ENCODE assay signal across 10 cellular contexts in genomic region chr3:50671331-50671730, GRCh38. TPM values are rescaled to one million over a fixed set of nuclear protein-coding genes. Genes with fewer than 3 reads are reported as not detected.
DNase-seq lines count a peak whose midpoint lies in the region; ATAC-seq and TF ChIP-seq lines count a peak whose summit lies in the region.
"Had no signal": no experiment of that assay in that cellular context is flagged by ENCODE, and none has a peak within 500 bp of the region (broad histone marks: within the 10 kb centered on the region; RNA-seq: fewer than 3 reads in every experiment).

No MANE protein-coding gene starts in this region.

- no peak overlapping the region for H2AK5ac ChIP-seq in H9 (ENCODE audit: insufficient read length, low read length)

- no peak overlapping the region for H3K4me3 ChIP-seq in right atrium auricular region

- in situ Hi-C loops in SK-MEL-5 (cut with HindIII; ENCODE audit: low pct_unique_long_range_greater_than_20kb, low sequenced_read_pairs) = no loop called here

- no peak overlapping the region for H4K91ac ChIP-seq in H9 (ENCODE audit: insufficient read length, low read depth, low read length)

- H3K9me3 Mint-ChIP-seq in H9 = no peaks in the 10 kb centered on the region

- H3K27ac Mint-ChIP-seq in H9 = no peak overlapping the region
- H3K27ac Mint-ChIP-seq: activated naive CD8-positive, alpha-beta T cell had no signal

- no peaks in the 10 kb centered on the region for H4K20me1 ChIP-seq in H9 (ENCODE audit: control insufficient read depth, insufficient read depth, insufficient read length)

- H3K14ac ChIP-seq in H9 (ENCODE audit: insufficient read depth, low read length) = no peak overlapping the region

- peaks cover 37% of the 10 kb centered on the region for H3K27me3 Mint-ChIP-seq in H9 (ENCODE audit: low read depth)

- H3K23me2 ChIP-seq in H9 (ENCODE audit: insufficient read length, low read depth, low read length, poor library complexity, severe bottlenecking) = peaks cover 4% of the 10 kb centered on the region

- H2BK5ac ChIP-seq in H9 (ENCODE audit: insufficient read length, low read length) = no peak overlapping the region

- H4K5ac ChIP-seq in H9 (ENCODE audit: insufficient read length, low read depth, low read length) = no peak overlapping the region

- no peak overlapping the region for H3K4me3 Mint-ChIP-seq in H9
- H3K4me3 Mint-ChIP-seq: activated naive CD8-positive, alpha-beta T cell had no signal

- H3K4ac ChIP-seq in H9 (ENCODE audit: low read depth, low read length) = no peak overlapping the region

- peaks cover 0 to 3% of the 10 kb centered on the region in 2 donors for H3K27me3 ChIP-seq in right atrium auricular region
- peaks cover 3% of the 10 kb centered on the region; the same call in 1 of the 2 replicates for H3K27me3 ChIP-seq in H9 (ENCODE audit: insufficient read depth, low read length)

- H3K4me1 ChIP-seq in right atrium auricular region = peaks cover 0 to 10% of the 10 kb centered on the region in 2 donors
- H3K4me1 ChIP-seq in H9 (ENCODE audit: insufficient read depth, low read length) = no peaks in the 10 kb centered on the region; the same call in 1 of the 2 replicates

- no peak for TF ChIP-seq CTCF in right atrium auricular region (IDR thresholded peaks at IDR 0.05)
- no peak for TF ChIP-seq CTCF in H9 (conservative IDR thresholded peaks at IDR 0.05)

- H3K36me3 ChIP-seq in right atrium auricular region = no peaks in the 10 kb centered on the region

- H3K9me3 ChIP-seq in right atrium auricular region = no peaks in the 10 kb centered on the region
- H3K9me3 ChIP-seq in H9 (ENCODE audit: control insufficient read depth, low read depth, low read length) = no peaks in the 10 kb centered on the region

- H3K36me3 Mint-ChIP-seq in H9 (ENCODE audit: insufficient read depth in 1 of 3, low read depth in 3 of 3) = no peaks in the 10 kb centered on the region; a peak in 1 of 7 replicates
- H3K36me3 Mint-ChIP-seq: activated naive CD8-positive, alpha-beta T cell had no signal

- H3T11ph ChIP-seq in H9 (ENCODE audit: low read length) = no peak overlapping the region

- H3K27ac ChIP-seq in right atrium auricular region (no peak overlapping the region), H9 (ENCODE audit: insufficient read length, low read depth, low read length) (no peak overlapping the region)

- no peak overlapping the region for H3K23ac ChIP-seq in H9 (ENCODE audit: insufficient read length, low read depth, low read length)

- peaks cover 28 to 32% of the 10 kb centered on the region in 2 experiments for H3K4me1 Mint-ChIP-seq in H9

- no peak overlapping the region for H4K8ac ChIP-seq in H9 (replicated peaks; ENCODE audit: insufficient read length, low read depth, low read length)

- H3K79me1 ChIP-seq in H9 (ENCODE audit: insufficient read depth, low read depth, low read length, poor library complexity, severe bottlenecking) = no peaks in the 10 kb centered on the region

- no peak overlapping the region for H2BK120ac ChIP-seq in H9 (ENCODE audit: low read depth, low read length, poor library complexity, severe bottlenecking)

- H3K18ac ChIP-seq in H9 (ENCODE audit: insufficient read length, low read depth, low read length) = no peak overlapping the region

- H2BK15ac ChIP-seq in H9 (ENCODE audit: low read depth, low read length) = no peak overlapping the region

- H2BK12ac ChIP-seq in H9 (ENCODE audit: insufficient read length, low read depth, low read length) = no peak overlapping the region

- WGBS in H9 (ENCODE audit: extremely low coverage, insufficient read length, low lambda C conversion rate) = no CpG with 5 or more reads among the region's 4 CpGs

- H3K9ac ChIP-seq in H9 (ENCODE audit: extremely low read depth, insufficient read length, low read length) = no peak overlapping the region

- H2AFZ ChIP-seq in H9 (ENCODE audit: low read length) = no peak overlapping the region

- ATAC-seq in GM21529 (IDR thresholded peaks at IDR 0.05; ENCODE audit: unreplicated experiment) = no peak

- DNase-seq in AG08396 (ENCODE audit: low spot score) = peak; percentile 78
- peak; percentile 95 for DNase-seq in HT1080 (ENCODE audit: low read depth)
- DNase-seq in SK-MEL-5 (ENCODE audit: low read depth, low spot score) = peak; percentile 23
- peak; percentile 52 for DNase-seq in right atrium auricular region (ENCODE audit: low spot score)
- no peak for DNase-seq in NOMO-1 (lab: John Stamatoyannopoulos, UW; ENCODE audit: unreplicated experiment in 2 of 2)
- DNase-seq in H9 = no peak
- DNase-seq in OCI-M2 (lab: John Stamatoyannopoulos, UW; ENCODE audit: unreplicated experiment) = no peak
- DNase-seq: DND-41 had no signal

- no peak overlapping the region for H3K4me2 ChIP-seq in H9 (ENCODE audit: insufficient read depth, insufficient read length, low read length)

- H3K79me2 ChIP-seq in H9 (ENCODE audit: insufficient read depth, low read length) = no peaks in the 10 kb centered on the region

- no peak overlapping the region for H2BK20ac ChIP-seq in H9 (ENCODE audit: low read depth, low read length, poor library complexity, severe bottlenecking)

- H3K56ac ChIP-seq in H9 (ENCODE audit: insufficient read length, low read depth, low read length) = no peak overlapping the region

RNA-seq across cellular contexts. Expression of gene DOCK3, which starts 3.4 kb away (rescaled TPM):
- 1.4 TPM in 2 replicates for total RNA-seq in HT1080 (2014; rRNA removed; shearing (Covaris generic))
- 0.45 and 0.58 TPM in 2 replicates for polyA plus RNA-seq in HT1080 (2015; cell fraction: cytosol; rRNA removed)
- 1.8 TPM in 2 replicates for polyA plus RNA-seq in HT1080 (2015; cell fraction: nucleus; rRNA removed)
- 0.11 and 0.26 TPM in 2 replicates for total RNA-seq in SK-MEL-5 (2014; rRNA removed; shearing (Covaris generic))
- polyA plus RNA-seq in SK-MEL-5 (2015; cell fraction: cytosol; rRNA removed) = 0.54 and 0.57 TPM in 2 replicates
- 3.2 and 3.6 TPM in 2 replicates for polyA plus RNA-seq in SK-MEL-5 (2015; cell fraction: nucleus; rRNA removed)
- total RNA-seq in right atrium auricular region (1 to 10 TPM; 2.7 to 4.6 TPM), H9 (2021) (7.0 and 8.3 TPM in 2 replicates)

RNA-seq across cellular contexts. Expression of gene MAPKAPK3, which starts 54.4 kb away (rescaled TPM):
- 123 and 168 TPM in 2 replicates for total RNA-seq in HT1080 (2014; rRNA removed; shearing (Covaris generic))
- 85.1 and 85.8 TPM in 2 replicates for polyA plus RNA-seq in HT1080 (2015; cell fraction: cytosol; rRNA removed)
- polyA plus RNA-seq in HT1080 (2015; cell fraction: nucleus; rRNA removed) = 45.2 and 48.8 TPM in 2 replicates
- total RNA-seq in SK-MEL-5 (2014; rRNA removed; shearing (Covaris generic)) = 64.8 and 66.5 TPM in 2 replicates
- 66.5 and 75.2 TPM in 2 replicates for polyA plus RNA-seq in SK-MEL-5 (2015; cell fraction: cytosol; rRNA removed)
- 21.9 and 26.9 TPM in 2 replicates for polyA plus RNA-seq in SK-MEL-5 (2015; cell fraction: nucleus; rRNA removed)
- total RNA-seq in right atrium auricular region (100 to 1,000 TPM; 148 to 187 TPM), H9 (2021) (57.0 and 57.9 TPM in 2 replicates)

RNA-seq across cellular contexts. Expression of gene CISH, which starts 59.8 kb away (rescaled TPM):
- 0.10 and 0.53 TPM in 2 replicates for total RNA-seq in HT1080 (2014; rRNA removed; shearing (Covaris generic))
- polyA plus RNA-seq in HT1080 (2015; cell fraction: cytosol; rRNA removed) = 0.52 and 0.73 TPM in 2 replicates
- polyA plus RNA-seq in HT1080 (2015; cell fraction: nucleus; rRNA removed) = 0.74 and 1.2 TPM in 2 replicates
- total RNA-seq in SK-MEL-5 (2014; rRNA removed; shearing (Covaris generic)) = 0.16 and 0.32 TPM in 2 replicates
- polyA plus RNA-seq in SK-MEL-5 (2015; cell fraction: cytosol; rRNA removed) = 1.8 and 2.3 TPM in 2 replicates
- 1.9 and 2.1 TPM in 2 replicates for polyA plus RNA-seq in SK-MEL-5 (2015; cell fraction: nucleus; rRNA removed)
- 1 to 10 TPM; 4.7 to 9.9 TPM for total RNA-seq in right atrium auricular region
- total RNA-seq in H9 (2021) = 1.7 and 2.2 TPM in 2 replicates

Comparison
In these comparisons a context has a peak if more than half of its experiments do, and no peak if none do; other contexts are left out.
1. DNase-seq: peak in AG08396 (single experiment), HT1080 (single experiment), SK-MEL-5 (single experiment) and right atrium auricular region (single experiment); none in NOMO-1 (0 of 2), H9 (single experiment) and OCI-M2 (single experiment).